15 cellular contexts compared by ENCODE assay signal in the genomic region with DNA sequence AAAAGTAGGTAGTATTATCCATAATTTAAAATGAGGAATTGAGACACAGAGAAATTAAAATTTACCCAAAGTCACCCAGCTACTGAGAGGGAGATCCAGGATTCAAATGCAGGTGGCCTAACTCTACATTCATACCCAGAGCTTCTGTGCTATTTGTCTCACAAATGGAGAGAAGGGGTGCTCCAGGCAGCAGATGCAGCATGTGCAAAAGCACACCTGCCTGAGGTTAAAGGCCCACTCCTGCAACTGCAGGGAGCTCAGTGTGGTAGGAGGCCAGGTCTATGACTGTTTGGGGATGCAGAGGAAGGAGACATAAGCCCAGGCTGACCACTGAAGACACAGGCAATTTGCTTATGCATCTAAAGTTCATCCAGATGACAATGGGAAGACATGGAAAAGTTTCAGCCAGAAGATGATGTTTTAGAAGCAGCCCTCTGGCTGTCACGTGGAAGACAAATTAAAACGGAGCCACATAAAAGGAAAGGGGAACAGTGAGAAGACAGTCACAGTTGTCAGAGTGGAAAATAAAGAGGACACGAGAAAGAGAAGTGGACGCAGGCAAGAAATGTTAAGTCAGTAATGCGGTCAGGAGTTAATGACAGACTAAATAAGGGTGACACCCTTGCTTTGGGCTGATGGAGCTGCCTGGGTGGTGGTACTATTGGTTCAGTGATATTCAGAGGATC.
DNase-seq lines count a peak whose midpoint lies in the region; ATAC-seq, FAIRE-seq and TF ChIP-seq lines count a peak whose summit lies in the region.
"Had no signal": no experiment of that assay in that cellular context is flagged by ENCODE, and none has a peak within 500 bp of the region (broad histone marks: within the 10 kb centered on the region; RNA-seq: fewer than 3 reads in every experiment).

No MANE protein-coding gene starts in this region.

- intact Hi-C loops in CD4-positive, alpha-beta memory T cell (cut with micrococcal nuclease) = no loop called here

- H3K27ac Mint-ChIP-seq in effector memory CD8-positive, alpha-beta T cell = no peak overlapping the region
- no peak overlapping the region for H3K27ac Mint-ChIP-seq in CD4-positive, alpha-beta memory T cell
- H3K27ac Mint-ChIP-seq: CD4-positive, CD25-positive, alpha-beta regulatory T cell; natural killer cell had no signal

- H3K4me1 Mint-ChIP-seq in effector memory CD8-positive, alpha-beta T cell (ENCODE audit: low read depth in 2 of 2) = no peaks in the 10 kb centered on the region
- H3K4me1 Mint-ChIP-seq in CD4-positive, alpha-beta memory T cell = no peaks in the 10 kb centered on the region
- H3K4me1 Mint-ChIP-seq: natural killer cell had no signal

- H3K27ac ChIP-seq in CD4-positive, alpha-beta memory T cell (ENCODE audit: low read depth, low read length) = no peak overlapping the region
- H3K27ac ChIP-seq: right lobe of liver, suprapubic skin had no signal

- no peaks in the 10 kb centered on the region for H3K9me3 ChIP-seq in CD4-positive, alpha-beta memory T cell (ENCODE audit: control insufficient read depth in 1 of 2, low read length in 2 of 2)
- H3K9me3 ChIP-seq: right lobe of liver, suprapubic skin had no signal

- no peak for DNase-seq in bronchial epithelial cell (ENCODE audit: low read depth)
- DNase-seq in effector memory CD8-positive, alpha-beta T cell = no peak
- DNase-seq in NCI-H510A (lab: John Stamatoyannopoulos, UW) = no peak
- no peak for DNase-seq in D721Med (ENCODE audit: insufficient read length, low spot score)
- DNase-seq in CD4-positive, alpha-beta memory T cell = no peak
- DNase-seq: activated CD4-positive, alpha-beta T cell treated with anti-CD3 and anti-CD28 coated beads, Interleukin-2, amount 50 U/mL, for 4 hours; CD4-positive, CD25-positive, alpha-beta regulatory T cell; Kasumi-1; left colon; natural killer cell; right lobe of liver had no signal

- H3K4me1 ChIP-seq in CD4-positive, alpha-beta memory T cell (ENCODE audit: insufficient read depth, low read length) = no peaks in the 10 kb centered on the region
- H3K4me1 ChIP-seq: right lobe of liver had no signal

- H3K27me3 Mint-ChIP-seq in effector memory CD8-positive, alpha-beta T cell = peaks cover 23 to 48% of the 10 kb centered on the region in 2 donors
- peaks cover 6 to 7% of the 10 kb centered on the region in 2 donors for H3K27me3 Mint-ChIP-seq in CD4-positive, alpha-beta memory T cell

- H3K4me3 Mint-ChIP-seq in effector memory CD8-positive, alpha-beta T cell = no peak overlapping the region
- no peak overlapping the region for H3K4me3 Mint-ChIP-seq in CD4-positive, alpha-beta memory T cell
- H3K4me3 Mint-ChIP-seq: CD4-positive, CD25-positive, alpha-beta regulatory T cell; natural killer cell had no signal

- CTCF ChIA-PET in CD4-positive, alpha-beta memory T cell (lab: Charles Lee; ENCODE audit: partially characterized antibody) = interaction anchor here (1.2 kb wide), 1 partner anchor 9 kb away, joined by 3 read pairs; no protein-coding TSS in a partner anchor

- H3K36me3 ChIP-seq in bronchial epithelial cell (ENCODE audit: control insufficient read depth, insufficient read depth, low read length) = no peaks in the 10 kb centered on the region
- H3K36me3 ChIP-seq in CD4-positive, alpha-beta memory T cell (ENCODE audit: insufficient read depth, low read length) = no peaks in the 10 kb centered on the region
- H3K36me3 ChIP-seq: right lobe of liver, suprapubic skin had no signal

- H3K9me3 Mint-ChIP-seq in effector memory CD8-positive, alpha-beta T cell = no peaks in the 10 kb centered on the region
- no peaks in the 10 kb centered on the region for H3K9me3 Mint-ChIP-seq in CD4-positive, alpha-beta memory T cell
- H3K9me3 Mint-ChIP-seq: natural killer cell had no signal

- TF ChIP-seq CTCF in bronchial epithelial cell (IDR thresholded peaks at IDR 0.05; ENCODE audit: insufficient read depth, low read length, severe bottlenecking) = no peak
- no peak for TF ChIP-seq CTCF in D721Med (IDR thresholded peaks at IDR 0.05; ENCODE audit: insufficient read depth, missing control alignments)

- ATAC-seq in GM18873 (IDR thresholded peaks at IDR 0.05; ENCODE audit: low FRiP score, unreplicated experiment) (peak; percentile 45), GM21576 (IDR thresholded peaks at IDR 0.05; ENCODE audit: unreplicated experiment) (peak; percentile 44), HG03139 (IDR thresholded peaks at IDR 0.05; ENCODE audit: unreplicated experiment) (peak; percentile 40)
- ATAC-seq in effector memory CD8-positive, alpha-beta T cell (replicated peaks) = no peak
- ATAC-seq: left colon, natural killer cell, right lobe of liver had no signal

- POLR2A ChIA-PET in CD4-positive, alpha-beta memory T cell (lab: Charles Lee; ENCODE audit: partially characterized antibody) = no interaction called here

- no peaks in the 10 kb centered on the region for H3K36me3 Mint-ChIP-seq in effector memory CD8-positive, alpha-beta T cell (ENCODE audit: insufficient read depth)
- H3K36me3 Mint-ChIP-seq in CD4-positive, alpha-beta memory T cell = no peaks in the 10 kb centered on the region
- H3K36me3 Mint-ChIP-seq: CD4-positive, CD25-positive, alpha-beta regulatory T cell; natural killer cell had no signal

- FAIRE-seq in bronchial epithelial cell (lab: Jason Lieb, UNC) (peak; percentile 40), D721Med (lab: Jason Lieb, UNC) (no peak)

- H3K27me3 ChIP-seq in bronchial epithelial cell (ENCODE audit: control insufficient read depth, insufficient read depth, low read length) = no peaks in the 10 kb centered on the region
- H3K27me3 ChIP-seq in CD4-positive, alpha-beta memory T cell (ENCODE audit: insufficient read depth, low read length) = no peaks in the 10 kb centered on the region
- H3K27me3 ChIP-seq: right lobe of liver had no signal

- no peak overlapping the region for H3K4me3 ChIP-seq in bronchial epithelial cell (ENCODE audit: low read depth, low read length)
- H3K4me3 ChIP-seq in CD4-positive, alpha-beta memory T cell (ENCODE audit: low read length in 2 of 2) = no peak overlapping the region
- H3K4me3 ChIP-seq: right lobe of liver, suprapubic skin had no signal
